Comparison of ENCODE assay signal across 25 cellular contexts in genomic region chr4:76582074-76582816, GRCh38.
A peak's percentile ranks its signal among the peaks of the same experiment; 100 is the strongest.
DNase-seq lines count a peak whose midpoint lies in the region; ATAC-seq, FAIRE-seq and TF ChIP-seq lines count a peak whose summit lies in the region.
"Had no signal": no experiment of that assay in that cellular context is flagged by ENCODE, and none has a peak within 500 bp of the region (broad histone marks: within the 10 kb centered on the region; RNA-seq: fewer than 3 reads in every experiment).

No MANE protein-coding gene starts in this region.

- no peaks in the 10 kb centered on the region for H3K79me1 ChIP-seq in neuronal stem cell (ENCODE audit: low read depth, low read length)

- H2BK15ac ChIP-seq in neuronal stem cell (ENCODE audit: low read length) = no peak overlapping the region

- no peaks in the 10 kb centered on the region for H3K36me3 Mint-ChIP-seq in progenitor cell of endocrine pancreas (ENCODE audit: insufficient read depth)
- H3K36me3 Mint-ChIP-seq in activated T-helper 1 cell treated with anti-CD3 and anti-CD28 coated beads, Interleukin-12 subunit alpha, Interleukin-12 subunit beta, Interleukin-2, Interleukin-4 antibody, amounts not matched to agents 30 ng/mL and 10 ng/mL and 1 ng/mL, durations not matched to agents 14 hours and 24 hours and 36 hours (ENCODE audit: low read depth) = no peaks in the 10 kb centered on the region
- H3K36me3 Mint-ChIP-seq: naive B cell had no signal

- H3K27me3 ChIP-seq in neuronal stem cell (ENCODE audit: control insufficient read depth in 3 of 3, insufficient read depth in 3 of 3, low read depth in 1 of 3, low read length in 3 of 3) = no peaks in the 10 kb centered on the region
- H3K27me3 ChIP-seq: body of pancreas, thyroid gland had no signal

- TF ChIP-seq CTCF in progenitor cell of endocrine pancreas (IDR thresholded peaks at IDR 0.05; ENCODE audit: unreplicated experiment) = no peak

- no peak overlapping the region for H3K4me3 Mint-ChIP-seq in progenitor cell of endocrine pancreas (ENCODE audit: low read depth)
- no peak overlapping the region for H3K4me3 Mint-ChIP-seq in activated T-helper 1 cell treated with anti-CD3 and anti-CD28 coated beads, Interleukin-12 subunit alpha, Interleukin-12 subunit beta, Interleukin-2, Interleukin-4 antibody, amounts not matched to agents 30 ng/mL and 10 ng/mL and 1 ng/mL, durations not matched to agents 14 hours and 24 hours and 36 hours
- H3K4me3 Mint-ChIP-seq: activated B cell treated with CpG ODN at 0.5 μM for 24 hours; activated T-cell treated with anti-CD3 and anti-CD28 coated beads, Interleukin-2, amount 50 U/mL, for 4 hours; IgD-negative memory B cell; naive B cell had no signal

- H3K18ac ChIP-seq in neuronal stem cell (ENCODE audit: low read length) = no peak overlapping the region

- no peak overlapping the region for H4K8ac ChIP-seq in neuronal stem cell (ENCODE audit: low read depth, low read length)

- H3K4me1 Mint-ChIP-seq in progenitor cell of endocrine pancreas (ENCODE audit: low read depth) = peaks cover 42% of the 10 kb centered on the region
- H3K4me1 Mint-ChIP-seq in activated T-helper 1 cell treated with anti-CD3 and anti-CD28 coated beads, Interleukin-12 subunit alpha, Interleukin-12 subunit beta, Interleukin-2, Interleukin-4 antibody, amounts not matched to agents 30 ng/mL and 10 ng/mL and 1 ng/mL, durations not matched to agents 14 hours and 24 hours and 36 hours (ENCODE audit: low read depth) = no peaks in the 10 kb centered on the region

- H3K23ac ChIP-seq in neuronal stem cell (ENCODE audit: low read depth, low read length, poor library complexity) = no peak overlapping the region

- DNase-seq in EH (ENCODE audit: low read depth) (peak; percentile 46), NCI-H2029 treated with DMSO at 0.1 percent for 48 hours (lab: John Stamatoyannopoulos, UW) (peak; percentile 4), progenitor cell of endocrine pancreas (ENCODE audit: low spot score, unreplicated experiment) (no peak), neuronal stem cell (ENCODE audit: low spot score) (no peak)
- no peak for DNase-seq in activated T-helper 1 cell treated with anti-CD3 and anti-CD28 coated beads, Interleukin-12 subunit alpha, Interleukin-12 subunit beta, Interleukin-2, Interleukin-4 antibody, amounts not matched to agents 30 ng/mL and 10 ng/mL and 1 ng/mL, durations not matched to agents 14 hours and 24 hours and 36 hours (ENCODE audit: low spot score)
- DNase-seq: activated B cell treated with CpG ODN at 0.5 μM for 24 hours; activated CD4-positive, alpha-beta T cell treated with anti-CD3 and anti-CD28 coated beads, Interleukin-2, amount 50 U/mL, for 1 hour; activated naive CD4-positive, alpha-beta T cell; activated T-cell treated with anti-CD3 and anti-CD28 coated beads, Interleukin-2, amount 50 U/mL, for 4 hours; body of pancreas; cerebellar nuclear complex; dorsolateral prefrontal cortex; islet precursor cell; naive B cell; NCI-H1092; NCI-H2107; SHP77; stomach; thyroid gland had no signal

- no peak overlapping the region for H3K4ac ChIP-seq in neuronal stem cell (ENCODE audit: low read length)

- no peaks in the 10 kb centered on the region for H3K9me3 Mint-ChIP-seq in progenitor cell of endocrine pancreas (ENCODE audit: low read depth)
- no peaks in the 10 kb centered on the region for H3K9me3 Mint-ChIP-seq in activated T-helper 1 cell treated with anti-CD3 and anti-CD28 coated beads, Interleukin-12 subunit alpha, Interleukin-12 subunit beta, Interleukin-2, Interleukin-4 antibody, amounts not matched to agents 30 ng/mL and 10 ng/mL and 1 ng/mL, durations not matched to agents 14 hours and 24 hours and 36 hours
- H3K9me3 Mint-ChIP-seq: activated B cell treated with CpG ODN at 0.5 μM for 24 hours; activated T-cell treated with anti-CD3 and anti-CD28 coated beads, Interleukin-2, amount 50 U/mL, for 4 hours; IgD-negative memory B cell had no signal

- no peak for ATAC-seq in HG02884 (IDR thresholded peaks at IDR 0.05; ENCODE audit: unreplicated experiment)
- ATAC-seq: activated T-cell treated with anti-CD3 and anti-CD28 coated beads, Interleukin-2, amount 50 U/mL, for 4 hours; body of pancreas; Panc1 had no signal

- no peak overlapping the region for H3K4me3 ChIP-seq in neuronal stem cell (ENCODE audit: low read length in 2 of 2)
- H3K4me3 ChIP-seq: body of pancreas, dorsolateral prefrontal cortex, stomach, thyroid gland had no signal

- intact Hi-C loops in activated T-helper 1 cell treated with anti-CD3 and anti-CD28 coated beads, Interleukin-12 subunit alpha, Interleukin-12 subunit beta, Interleukin-2, Interleukin-4 antibody, amounts not matched to agents 30 ng/mL and 10 ng/mL and 1 ng/mL, durations not matched to agents 14 hours and 24 hours and 36 hours (cut with micrococcal nuclease) = no loop called here

- H3K4me2 ChIP-seq in neuronal stem cell (ENCODE audit: insufficient read depth, low read length, poor library complexity, severe bottlenecking) = no peak overlapping the region

- H3K14ac ChIP-seq in neuronal stem cell (ENCODE audit: low read length) = no peak overlapping the region

- no CpG with 5 or more reads among the region's 2 CpGs for WGBS in neuronal stem cell (ENCODE audit: extremely low coverage in 2 of 2, insufficient read length in 2 of 2, insufficient replicate concordance in 1 of 2), 2 donors

- H3K27ac Mint-ChIP-seq in progenitor cell of endocrine pancreas = peak overlapping the region; percentile 23
- H3K27ac Mint-ChIP-seq in activated T-helper 1 cell treated with anti-CD3 and anti-CD28 coated beads, Interleukin-12 subunit alpha, Interleukin-12 subunit beta, Interleukin-2, Interleukin-4 antibody, amounts not matched to agents 30 ng/mL and 10 ng/mL and 1 ng/mL, durations not matched to agents 14 hours and 24 hours and 36 hours = no peak overlapping the region
- H3K27ac Mint-ChIP-seq: activated B cell treated with CpG ODN at 0.5 μM for 24 hours, IgD-negative memory B cell had no signal

- H2AFZ ChIP-seq in neuronal stem cell (ENCODE audit: low read length) = no peak overlapping the region

- H3K36me3 ChIP-seq in neuronal stem cell (replicated peaks in 1 of 2; ENCODE audit: control insufficient read depth in 2 of 2, insufficient read depth in 2 of 2, low read length in 2 of 2) = peaks cover 8 to 24% of the 10 kb centered on the region in 2 donors
- H3K36me3 ChIP-seq: stomach, thyroid gland had no signal

- peaks cover 12 to 23% of the 10 kb centered on the region in 2 donors for H3K4me1 ChIP-seq in neuronal stem cell (ENCODE audit: control insufficient read depth in 2 of 2, insufficient read depth in 1 of 2, low read depth in 1 of 2, low read length in 2 of 2)

- no peak overlapping the region for H2AK5ac ChIP-seq in neuronal stem cell (ENCODE audit: low read depth, low read length)

- no peak overlapping the region for H4K91ac ChIP-seq in neuronal stem cell (ENCODE audit: low read depth, low read length, poor library complexity)

- H2BK120ac ChIP-seq in neuronal stem cell (ENCODE audit: low read depth, low read length) = no peak overlapping the region

- H3K27ac ChIP-seq in neuronal stem cell (replicated peaks; ENCODE audit: low read length) = no peak overlapping the region
- H3K27ac ChIP-seq: body of pancreas, dorsolateral prefrontal cortex, stomach, thyroid gland had no signal

- H3K9me3 ChIP-seq in neuronal stem cell (replicated peaks in 1 of 2; ENCODE audit: control insufficient read depth in 2 of 2, insufficient read depth in 1 of 2, low read depth in 1 of 2, low read length in 2 of 2) = no peaks in the 10 kb centered on the region
- H3K9me3 ChIP-seq: body of pancreas, stomach, thyroid gland had no signal

- peak; percentile 97 for FAIRE-seq in endometrium (lab: Jason Lieb, UNC)
- FAIRE-seq: endothelial cell of umbilical vein, GM12892 had no signal

- no peak overlapping the region for H3K9ac ChIP-seq in neuronal stem cell (ENCODE audit: low read depth, low read length, poor library complexity)

- no peak overlapping the region for H2BK5ac ChIP-seq in neuronal stem cell (ENCODE audit: low read length)

- H3K27me3 Mint-ChIP-seq in progenitor cell of endocrine pancreas = no peaks in the 10 kb centered on the region
- H3K27me3 Mint-ChIP-seq in activated T-helper 1 cell treated with anti-CD3 and anti-CD28 coated beads, Interleukin-12 subunit alpha, Interleukin-12 subunit beta, Interleukin-2, Interleukin-4 antibody, amounts not matched to agents 30 ng/mL and 10 ng/mL and 1 ng/mL, durations not matched to agents 14 hours and 24 hours and 36 hours (ENCODE audit: insufficient read depth) = peaks cover 56% of the 10 kb centered on the region

- no peak overlapping the region for H2BK12ac ChIP-seq in neuronal stem cell (ENCODE audit: low read length)

Comparison
In these comparisons a context has a peak if more than half of its experiments do, and no peak if none do; other contexts are left out.
1. DNase-seq: peak in EH (single experiment) and NCI-H2029 treated with DMSO at 0.1 percent for 48 hours (single experiment); none in progenitor cell of endocrine pancreas (single experiment), neuronal stem cell (single experiment) and activated T-helper 1 cell treated with anti-CD3 and anti-CD28 coated beads, Interleukin-12 subunit alpha, Interleukin-12 subunit beta, Interleukin-2, Interleukin-4 antibody, amounts not matched to agents 30 ng/mL and 10 ng/mL and 1 ng/mL, durations not matched to agents 14 hours and 24 hours and 36 hours (single experiment).